ENCODE assay signal across 15 cellular contexts in the genomic region with DNA sequence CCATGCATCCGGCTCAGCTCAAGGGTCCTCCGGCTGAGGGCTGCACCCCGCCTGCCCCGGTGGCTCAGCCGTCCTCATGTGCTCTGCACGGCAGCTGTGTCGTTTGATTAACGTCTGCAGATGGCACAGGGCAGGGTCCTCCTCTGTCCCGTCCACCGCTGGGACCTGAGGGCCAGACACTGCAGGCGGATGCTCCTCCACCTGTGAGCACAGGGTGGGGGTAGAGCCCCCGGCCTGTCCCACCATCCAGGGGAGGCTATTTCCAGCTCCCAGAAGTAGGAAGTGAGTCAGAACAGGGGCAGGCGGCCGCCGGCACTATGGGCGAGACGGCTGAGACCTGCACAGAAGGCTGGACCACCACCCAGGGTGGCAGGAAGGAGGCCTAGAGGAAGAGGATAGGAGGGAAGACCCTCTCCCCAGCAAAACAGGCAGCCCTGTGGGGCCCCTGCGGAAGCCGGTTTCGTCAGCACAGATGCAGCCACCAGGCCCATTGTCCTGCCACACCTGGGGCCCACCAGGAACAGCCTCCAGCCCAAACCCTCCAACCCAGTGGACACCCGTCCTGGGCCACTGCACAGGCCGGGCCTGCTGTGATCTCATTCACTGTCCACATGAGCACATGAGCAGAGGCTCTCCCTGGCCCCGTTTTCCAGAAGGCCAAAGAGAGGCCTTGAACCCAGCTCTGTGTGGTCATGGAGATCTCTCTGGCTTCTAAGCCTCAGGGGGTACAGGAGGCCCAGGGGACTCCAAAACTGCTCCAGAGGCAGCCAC. TPM values are rescaled to one million over a fixed set of nuclear protein-coding genes. Genes with fewer than 3 reads are reported as not detected.
DNase-seq lines count a peak whose midpoint lies in the region; ATAC-seq and TF ChIP-seq lines count a peak whose summit lies in the region.
"Had no signal": no experiment of that assay in that cellular context is flagged by ENCODE, and none has a peak within 500 bp of the region (broad histone marks: within the 10 kb centered on the region; RNA-seq: fewer than 3 reads in every experiment).

No MANE protein-coding gene starts in this region.

- H3K9ac ChIP-seq in neural progenitor cell: peak overlapping the region; percentile 13

- TF ChIP-seq POLR2A in uterus (IDR thresholded peaks at IDR 0.05): no peak

- peaks cover 8% of the 10 kb centered on the region for H3K4me1 Mint-ChIP-seq in glutamatergic neuron (ENCODE audit: low read depth, unreplicated experiment)
- peaks cover 22% of the 10 kb centered on the region for H3K4me1 Mint-ChIP-seq in neural progenitor cell
- H3K4me1 Mint-ChIP-seq: activated naive CD8-positive, alpha-beta T cell treated with anti-CD3 and anti-CD28 coated beads for 36 hours had no signal

- H3K4me2 ChIP-seq in neural progenitor cell: no peak overlapping the region
- H3K4me2 ChIP-seq: GM23338 had no signal

- H3K4me3 Mint-ChIP-seq in glutamatergic neuron (ENCODE audit: unreplicated experiment) (no peak overlapping the region), neural progenitor cell (no peak overlapping the region)
- H3K4me3 Mint-ChIP-seq: activated naive CD8-positive, alpha-beta T cell treated with anti-CD3 and anti-CD28 coated beads for 36 hours; GM23338; nephron had no signal

- H3K27ac Mint-ChIP-seq in glutamatergic neuron (ENCODE audit: unreplicated experiment): peak overlapping the region; percentile 44
- peak overlapping the region; percentile 25 for H3K27ac Mint-ChIP-seq in neural progenitor cell
- H3K27ac Mint-ChIP-seq: activated naive CD8-positive, alpha-beta T cell treated with anti-CD3 and anti-CD28 coated beads for 36 hours; GM23338 had no signal

- no peak for TF ChIP-seq CTCF in glutamatergic neuron (IDR thresholded peaks at IDR 0.05; ENCODE audit: partially characterized antibody, unreplicated experiment)
- TF ChIP-seq CTCF in neural progenitor cell (IDR thresholded peaks at IDR 0.05): no peak
- no peak for TF ChIP-seq CTCF in uterus (IDR thresholded peaks at IDR 0.05)

- intact Hi-C loops in Right ventricle myocardium superior (cut with DNase I) (no loop called here), left ventricle myocardium superior (cut with micrococcal nuclease) (no loop called here), uterus (cut with DNase I; ENCODE audit: low total_unique reads) (no loop called here)

- peaks cover 5% of the 10 kb centered on the region for H3K27me3 Mint-ChIP-seq in glutamatergic neuron (ENCODE audit: unreplicated experiment)
- peaks cover 17% of the 10 kb centered on the region for H3K27me3 Mint-ChIP-seq in neural progenitor cell (ENCODE audit: insufficient read depth, low read depth)

- H3F3A ChIP-seq in neural progenitor cell (ENCODE audit: low read depth): no peaks in the 10 kb centered on the region

- H3K27ac ChIP-seq in neural progenitor cell: no peak overlapping the region
- H3K27ac ChIP-seq in uterus: peak overlapping the region; percentile 25 to 31
- H3K27ac ChIP-seq: SK-N-MC, tibial artery had no signal

- peaks cover 5% of the 10 kb centered on the region for H3K4me1 ChIP-seq in neural progenitor cell
- peaks cover 0 to 12% of the 10 kb centered on the region in 2 donors for H3K4me1 ChIP-seq in uterus

- DNase-seq in Right ventricle myocardium superior (peak; percentile 63), left ventricle myocardium superior (no peak), glutamatergic neuron (no peak), neural progenitor cell (ENCODE audit: low spot score) (no peak), uterus (no peak), NCI-H748 treated with DMSO at 0.1 percent for 48 hours (lab: John Stamatoyannopoulos, UW) (no peak), GDM1 (lab: John Stamatoyannopoulos, UW) (no peak)
- DNase-seq: activated naive CD8-positive, alpha-beta T cell treated with anti-CD3 and anti-CD28 coated beads for 36 hours; MG63; NK-92 treated with Interleukin-12 subunit alpha and Interleukin-12 subunit beta, amount 100 ng/mL, for 24 hours had no signal

- no peak overlapping the region for H3K4me3 ChIP-seq in neural progenitor cell
- no peak overlapping the region for H3K4me3 ChIP-seq in uterus
- H3K4me3 ChIP-seq: GM23338, MG63, SK-N-MC, tibial artery had no signal

- no peaks in the 10 kb centered on the region for H4K20me1 ChIP-seq in neural progenitor cell (ENCODE audit: low read depth)

- ATAC-seq in Right ventricle myocardium superior (ENCODE audit: poor library complexity): no peak
- ATAC-seq in left ventricle myocardium superior: no peak
- ATAC-seq in GM18517 (IDR thresholded peaks at IDR 0.05; ENCODE audit: unreplicated experiment): no peak
- ATAC-seq: GM23338 had no signal

- no peak overlapping the region for H2AFZ ChIP-seq in neural progenitor cell (replicated peaks)

- no peaks in the 10 kb centered on the region for H3K36me3 Mint-ChIP-seq in glutamatergic neuron (ENCODE audit: unreplicated experiment)
- H3K36me3 Mint-ChIP-seq in neural progenitor cell: no peaks in the 10 kb centered on the region
- H3K36me3 Mint-ChIP-seq: activated naive CD8-positive, alpha-beta T cell treated with anti-CD3 and anti-CD28 coated beads for 36 hours had no signal

- no peaks in the 10 kb centered on the region for H3K79me2 ChIP-seq in neural progenitor cell (ENCODE audit: low read depth)

- H3K36me3 ChIP-seq in neural progenitor cell (no peaks in the 10 kb centered on the region), uterus (no peaks in the 10 kb centered on the region)
- H3K36me3 ChIP-seq: MG63, tibial artery had no signal

- no peaks in the 10 kb centered on the region for H3K9me3 ChIP-seq in neural progenitor cell (ENCODE audit: low read depth)
- H3K9me3 ChIP-seq in uterus: no peaks in the 10 kb centered on the region
- H3K9me3 ChIP-seq: MG63, tibial artery had no signal

- peaks cover 4% of the 10 kb centered on the region for H3K9me3 Mint-ChIP-seq in glutamatergic neuron (ENCODE audit: unreplicated experiment)
- no peaks in the 10 kb centered on the region for H3K9me3 Mint-ChIP-seq in neural progenitor cell
- H3K9me3 Mint-ChIP-seq: activated naive CD8-positive, alpha-beta T cell treated with anti-CD3 and anti-CD28 coated beads for 36 hours; GM23338; nephron had no signal

- H3K27me3 ChIP-seq in neural progenitor cell (no peaks in the 10 kb centered on the region), uterus (no peaks in the 10 kb centered on the region)
- H3K27me3 ChIP-seq: MG63, tibial artery had no signal

RNA-seq across cellular contexts. Expression of a gene that starts 12.6 kb away (rescaled TPM):
- total RNA-seq in Right ventricle myocardium superior (53.1 TPM), left ventricle myocardium superior (56.6 TPM), glutamatergic neuron (ENCODE audit: unreplicated experiment) (72.2 TPM), neural progenitor cell (ENCODE audit: low replicate concordance) (9.0 and 12.9 TPM in 2 replicates), uterus (100 to 1,000 TPM in 3 of 4 donors, 10 to 100 TPM in 1; 54.7 to 343 (median 121) TPM)
